Comparison of ENCODE assay signal across 8 cellular contexts in the genomic region with DNA sequence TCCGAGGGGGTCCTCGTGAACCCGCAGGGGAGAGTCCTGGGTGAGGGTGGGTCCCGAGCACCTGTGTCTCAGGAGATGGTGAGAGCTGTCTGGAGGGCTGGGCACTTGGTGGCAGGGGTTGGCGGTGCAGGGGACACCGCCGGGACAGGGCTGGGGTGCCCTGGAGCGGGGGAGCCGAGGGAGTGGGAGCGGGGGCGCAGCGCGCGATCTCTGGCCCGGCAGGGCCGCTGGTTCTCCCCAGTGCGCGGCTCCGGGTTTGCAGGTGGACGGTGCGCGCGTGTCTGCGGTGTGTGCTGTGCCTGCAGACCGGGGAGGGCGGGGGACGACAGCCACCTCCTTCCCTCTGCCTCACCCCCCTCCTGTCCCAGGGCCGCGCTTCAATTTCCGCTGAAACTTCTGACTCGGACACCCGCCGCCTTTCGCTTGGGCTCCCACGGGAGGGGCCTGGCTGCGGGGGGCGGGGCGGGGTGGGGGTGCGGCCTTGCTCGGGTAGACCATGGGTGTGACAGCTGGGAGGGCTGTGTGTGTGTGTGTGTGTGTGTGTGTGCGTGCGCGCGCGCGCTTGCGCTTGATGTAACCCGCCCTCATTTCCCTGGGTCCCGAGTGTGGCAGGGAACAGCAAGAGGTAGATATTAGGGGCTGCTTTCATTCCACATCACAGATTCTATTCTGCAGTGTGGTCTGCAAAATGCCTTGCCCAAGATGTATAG. TPM values are rescaled to one million over a fixed set of nuclear protein-coding genes. Genes with fewer than 3 reads are reported as not detected.
DNase-seq lines count a peak whose midpoint lies in the region; ATAC-seq and TF ChIP-seq lines count a peak whose summit lies in the region.

No MANE protein-coding gene starts in this region.

- H3K4me3 Mint-ChIP-seq in naive thymus-derived CD8-positive, alpha-beta T cell: peak overlapping the region; percentile 72 to 91 (median 84)

- H3K9me3 Mint-ChIP-seq in naive thymus-derived CD8-positive, alpha-beta T cell: no peaks in the 10 kb centered on the region

- H3K9me2 ChIP-seq in OCI-LY1 (ENCODE audit: low read depth, low read length): no peaks in the 10 kb centered on the region

- POLR2A ChIA-PET in naive thymus-derived CD8-positive, alpha-beta T cell (lab: Charles Lee): interaction anchor here (0.9 to 1.3 kb wide), 3 partner anchors 10 to 82 kb away, joined by 3 read pairs; no protein-coding TSS in a partner anchor

- no peak for TF ChIP-seq POLR2A in esophagus muscularis mucosa (IDR thresholded peaks at IDR 0.05; ENCODE audit: low read depth)

- no peaks in the 10 kb centered on the region for H3K27me3 Mint-ChIP-seq in naive thymus-derived CD8-positive, alpha-beta T cell

- no peak for TF ChIP-seq EP300 in esophagus muscularis mucosa (IDR thresholded peaks at IDR 0.05)

- H4K20me1 ChIP-seq in BLaER1 (peaks cover 48% of the 10 kb centered on the region), OCI-LY1 (ENCODE audit: insufficient read depth, low read length) (no peaks in the 10 kb centered on the region)

- H3K36me3 ChIP-seq in BLaER1 (peaks cover 23% of the 10 kb centered on the region), OCI-LY1 (ENCODE audit: insufficient read depth, low read length) (peaks cover 10% of the 10 kb centered on the region), esophagus muscularis mucosa (no peaks in the 10 kb centered on the region)

- H3K4me1 Mint-ChIP-seq in naive thymus-derived CD8-positive, alpha-beta T cell: peaks cover 4 to 20% (median 11%) of the 10 kb centered on the region in 4 donors

- H3K27ac ChIP-seq in BLaER1 (peak overlapping the region; percentile 82), OCI-LY1 (ENCODE audit: low read depth, low read length, poor library complexity, severe bottlenecking) (peak overlapping the region; percentile 69), esophagus muscularis mucosa (replicated peaks in 1 of 4) (peak overlapping the region in 3 of 4 donors; percentile 47 to 61 (median 53))

- H3K4me2 ChIP-seq in BLaER1 (peak overlapping the region; percentile 78), OCI-LY1 (ENCODE audit: low read length) (peak overlapping the region; percentile 76)

- DNase-seq in GM19240 (ENCODE audit: insufficient read length, low spot score) (peak; percentile 67), activated T-cell treated with anti-CD3 and anti-CD28 coated beads for 4 hours (peak; percentile 49), esophagus muscularis mucosa (ENCODE audit: extremely low spot score) (peak; percentile 96)
- peak; percentile 36 to 84 (median 57) for DNase-seq in naive thymus-derived CD8-positive, alpha-beta T cell
- DNase-seq in stimulated activated naive CD4-positive, alpha-beta T cell treated with Interleukin-2 at 50 U/mL for 16 hours (lab: John Stamatoyannopoulos, UW): peak; percentile 75

- peak overlapping the region; percentile 83 for H3K9ac ChIP-seq in BLaER1
- H3K9ac ChIP-seq in OCI-LY1 (ENCODE audit: low read length): peak overlapping the region; percentile 93

- peaks cover 4% of the 10 kb centered on the region; the same call in 1 of the 2 replicates for H3K79me2 ChIP-seq in OCI-LY1 (ENCODE audit: insufficient read depth, low read length)

- 4% methylated on average over 19 of the region's 49 CpGs for WGBS in esophagus muscularis mucosa

- TF ChIP-seq CTCF in OCI-LY1 (IDR thresholded peaks at IDR 0.05; ENCODE audit: low read length) (no peak), esophagus muscularis mucosa (IDR thresholded peaks at IDR 0.05) (no peak)

- intact Hi-C loops in esophagus muscularis mucosa (cut with DNase I): no loop called here

- no peak overlapping the region for H2AFZ ChIP-seq in OCI-LY1 (ENCODE audit: low read length)

- no peaks in the 10 kb centered on the region for H3K9me3 ChIP-seq in BLaER1
- H3K9me3 ChIP-seq in OCI-LY1 (ENCODE audit: low read length): no peaks in the 10 kb centered on the region
- H3K9me3 ChIP-seq in esophagus muscularis mucosa: no peaks in the 10 kb centered on the region

- H3K27me3 ChIP-seq in BLaER1: no peaks in the 10 kb centered on the region
- no peaks in the 10 kb centered on the region; the same call in 1 of the 2 replicates for H3K27me3 ChIP-seq in OCI-LY1 (ENCODE audit: insufficient read depth, low read length)
- peaks cover 0 to 41% (median 11%) of the 10 kb centered on the region in 4 donors for H3K27me3 ChIP-seq in esophagus muscularis mucosa

- peak overlapping the region; percentile 79 for H3K4me3 ChIP-seq in BLaER1
- H3K4me3 ChIP-seq in OCI-LY1 (ENCODE audit: low read depth, low read length, poor library complexity, severe bottlenecking): peak overlapping the region; percentile 89
- H3K4me3 ChIP-seq in esophagus muscularis mucosa: peak overlapping the region; percentile 61 to 76 (median 65)

- peak; percentile 58 for ATAC-seq in HG03442 (IDR thresholded peaks at IDR 0.05; ENCODE audit: unreplicated experiment)
- ATAC-seq in naive thymus-derived CD8-positive, alpha-beta T cell: peak; percentile 64 to 70

- H3K4me1 ChIP-seq in BLaER1 (peaks cover 17% of the 10 kb centered on the region), OCI-LY1 (ENCODE audit: insufficient read depth, low read length, severe bottlenecking) (peaks cover 7% of the 10 kb centered on the region), esophagus muscularis mucosa (peaks cover 5 to 21% (median 19%) of the 10 kb centered on the region in 4 donors)

- H3K36me3 Mint-ChIP-seq in naive thymus-derived CD8-positive, alpha-beta T cell: peaks cover 0 to 6% (median 0%) of the 10 kb centered on the region in 3 donors

- H3K27ac Mint-ChIP-seq in naive thymus-derived CD8-positive, alpha-beta T cell: peak overlapping the region in 9 of 10 donors; percentile 43 to 83 (median 74)

- 0 out of 2 replicates have a peak, but pooled peaks cover 3% of the 10 kb centered on the region for H3F3A ChIP-seq in OCI-LY1 (ENCODE audit: insufficient read depth, low read length)

RNA-seq across cellular contexts. Expression of a gene that starts 1.2 kb away (rescaled TPM):
- 1 to 10 TPM in 3 of 4 donors, under 1 TPM in 1; 0.83 to 6.8 (median 4.0) TPM for total RNA-seq in esophagus muscularis mucosa
- total RNA-seq in naive thymus-derived CD8-positive, alpha-beta T cell: 1 to 10 TPM; 8.7 to 8.9 TPM
- polyA plus RNA-seq in naive thymus-derived CD8-positive, alpha-beta T cell: 1 to 10 TPM; 5.5 to 6.5 (median 6.2) TPM

RNA-seq across cellular contexts. Expression of a gene that starts 26.4 kb away (rescaled TPM):
- 10 to 100 TPM; 75.7 to 85.6 (median 80.7) TPM for total RNA-seq in esophagus muscularis mucosa
- 100 to 1,000 TPM; 108 to 116 TPM for total RNA-seq in naive thymus-derived CD8-positive, alpha-beta T cell
- polyA plus RNA-seq in naive thymus-derived CD8-positive, alpha-beta T cell: 10 to 100 TPM; 65.3 to 82.2 (median 75.7) TPM

RNA-seq across cellular contexts. Expression of a gene that starts 34.8 kb away (rescaled TPM):
- 10 to 100 TPM; 20.8 to 72.8 (median 48.9) TPM for total RNA-seq in esophagus muscularis mucosa
- total RNA-seq in naive thymus-derived CD8-positive, alpha-beta T cell: 1 to 10 TPM; 1.2 to 1.6 TPM
- 1 to 10 TPM; 1.7 to 3.6 (median 2.6) TPM for polyA plus RNA-seq in naive thymus-derived CD8-positive, alpha-beta T cell

RNA-seq across cellular contexts. Expression of a gene that starts 56.4 kb away (rescaled TPM):
- 10 to 100 TPM in 1 of 4 donors, 1 to 10 TPM in 3; 3.5 to 14.4 (median 7.2) TPM for total RNA-seq in esophagus muscularis mucosa
- total RNA-seq in naive thymus-derived CD8-positive, alpha-beta T cell: 10 to 100 TPM; 19.8 to 21.7 TPM
- polyA plus RNA-seq in naive thymus-derived CD8-positive, alpha-beta T cell: 1 to 10 TPM; 1.3 to 2.1 (median 2.0) TPM

Comparison
In these comparisons a context has a peak if more than half of its experiments do, and no peak if none do; other contexts are left out.
1. Peak in every context shown above with its lines: DNase-seq, ATAC-seq, H3K4me3 ChIP-seq and H3K27ac ChIP-seq.
2. RNA of a gene that starts 34.8 kb away (total RNA-seq): 20.8 to 72.8 TPM in esophagus muscularis mucosa; 1.2 to 1.6 TPM in naive thymus-derived CD8-positive, alpha-beta T cell; every median in the first group is over 4 times any median in the second.